Comparison of ENCODE assay signal across 17 cellular contexts in genomic region chr22:28935713-28936112, GRCh38. TPM values are rescaled to one million over a fixed set of nuclear protein-coding genes. Genes with fewer than 3 reads are reported as not detected.
DNase-seq lines count a peak whose midpoint lies in the region; ATAC-seq, FAIRE-seq and TF ChIP-seq lines count a peak whose summit lies in the region.
"Had no signal": no experiment of that assay in that cellular context is flagged by ENCODE, and none has a peak within 500 bp of the region (broad histone marks: within the 10 kb centered on the region; RNA-seq: fewer than 3 reads in every experiment).

No MANE protein-coding gene starts in this region.

- FAIRE-seq in GM12878 (lab: Jason Lieb, UNC): no peak

- H4K20me1 ChIP-seq in H9 (ENCODE audit: control insufficient read depth, insufficient read depth, insufficient read length) (no peaks in the 10 kb centered on the region), GM12878 (ENCODE audit: control insufficient read depth, insufficient read depth) (no peaks in the 10 kb centered on the region)

- no peak overlapping the region for H3K56ac ChIP-seq in H9 (ENCODE audit: insufficient read length, low read depth, low read length)

- H4K91ac ChIP-seq in H9 (ENCODE audit: insufficient read length, low read depth, low read length): no peak overlapping the region

- H3K4ac ChIP-seq in H9 (ENCODE audit: low read depth, low read length): no peak overlapping the region

- intact Hi-C loops in GM12878 (cut with micrococcal nuclease; ENCODE audit: unreplicated experiment): no loop called here

- peaks cover 65 to 72% of the 10 kb centered on the region in 2 experiments for H3K4me1 Mint-ChIP-seq in H9

- RAD21 ChIA-PET in GM12878 (lab: Charles Lee; ENCODE audit: unreplicated experiment): interaction anchor here (6.9 kb wide), 1 partner anchor 104 kb away, joined by 38 read pairs; no protein-coding TSS in a partner anchor

- H3K18ac ChIP-seq in H9 (ENCODE audit: insufficient read length, low read depth, low read length): no peak overlapping the region

- H3K4me2 ChIP-seq in H9 (ENCODE audit: insufficient read depth, insufficient read length, low read length) (no peak overlapping the region), GM12878 (ENCODE audit: control insufficient read depth, insufficient read depth) (no peak overlapping the region)

- SMC1A ChIA-PET in GM12878 (lab: Charles Lee; ENCODE audit: uncharacterized antibody, unreplicated experiment): interaction anchor here (0.7 to 1.7 kb wide), 4 partner anchors 8 to 76 kb away, joined by 3 to 7 read pairs (median 4); no protein-coding TSS in a partner anchor

- H3K27ac ChIP-seq in H9 (ENCODE audit: insufficient read length, low read depth, low read length) (no peak overlapping the region), GM12878 (ENCODE audit: control insufficient read depth, insufficient read depth) (no peak overlapping the region)
- H3K27ac ChIP-seq: left ventricle myocardium inferior had no signal

- DNase-seq in BE2C (no peak), H9 (no peak), GM12878 (ENCODE audit: low read depth, low spot score) (no peak), iPS-NIHi7 (ENCODE audit: extremely low spot score) (peak; percentile 39), SK-N-DZ (ENCODE audit: low spot score) (no peak)
- DNase-seq in stimulated activated CD4-positive, alpha-beta T cell treated with anti-CD3 and anti-CD28 coated beads, Interleukin-15, amount 100 ng/mL, for 24 hours: no peak
- DNase-seq: activated CD4-positive, alpha-beta memory T cell treated with anti-CD3 and anti-CD28 coated beads for 36 hours; activated naive CD4-positive, alpha-beta T cell treated with anti-CD3 and anti-CD28 coated beads, Interleukin-2, amount 50 U/mL, for 16 hours; C1 segment of cervical spinal cord; GOT3; left ventricle myocardium inferior; NCI-H2107; occipital lobe; T-helper 1 cell had no signal

- no peak overlapping the region for H2BK120ac ChIP-seq in H9 (ENCODE audit: low read depth, low read length, poor library complexity, severe bottlenecking)

- no peak overlapping the region for H3K14ac ChIP-seq in H9 (ENCODE audit: insufficient read depth, low read length)

- CTCF ChIA-PET in GM12878 (lab: Yijun Ruan, JAX): interaction anchor here (1.1 to 1.4 kb wide), 4 partner anchors 17 to 105 kb away, joined by 3 to 4 read pairs (median 3); no protein-coding TSS in a partner anchor

- H3K9me3 Mint-ChIP-seq in H9: no peaks in the 10 kb centered on the region
- H3K9me3 Mint-ChIP-seq: activated CD4-positive, alpha-beta memory T cell treated with anti-CD3 and anti-CD28 coated beads for 36 hours; dendritic cell treated with granulocyte-macrophage colony-stimulating factor and Interleukin-4, amounts not matched to agents 40 ng/mL and 50 ng/mL, for 4 days had no signal

- H3K23ac ChIP-seq in H9 (ENCODE audit: insufficient read length, low read depth, low read length): no peak overlapping the region

- no peaks in the 10 kb centered on the region; a peak in 1 of 7 replicates for H3K36me3 Mint-ChIP-seq in H9 (ENCODE audit: insufficient read depth in 1 of 3, low read depth in 3 of 3)
- H3K36me3 Mint-ChIP-seq: activated CD4-positive, alpha-beta memory T cell treated with anti-CD3 and anti-CD28 coated beads for 36 hours had no signal

- no TSS peak for BruUV-seq in GM12878 (replicated peaks; lab: Mats Ljungman, UMichigan)

- no peak overlapping the region for H2BK5ac ChIP-seq in H9 (ENCODE audit: insufficient read length, low read length)

- TF ChIP-seq POLR2A in GM12878 (IDR thresholded peaks at IDR 0.05; ENCODE audit: low read depth, low read length): no peak

- H3K27me3 ChIP-seq in BE2C: no peaks in the 10 kb centered on the region
- H3K27me3 ChIP-seq in H9 (ENCODE audit: insufficient read depth, low read length): no peaks in the 10 kb centered on the region
- peaks cover 0 to 2% of the 10 kb centered on the region in 2 experiments; a peak in 1 of 4 replicates for H3K27me3 ChIP-seq in GM12878 (replicated peaks in 1 of 2; ENCODE audit: control insufficient read depth in 2 of 2, insufficient read depth in 2 of 2, low read length in 1 of 2)

- H3K9me3 ChIP-seq in BE2C (no peaks in the 10 kb centered on the region), H9 (ENCODE audit: control insufficient read depth, low read depth, low read length) (no peaks in the 10 kb centered on the region), GM12878 (replicated peaks; ENCODE audit: control insufficient read depth, insufficient read depth, low read length) (no peaks in the 10 kb centered on the region)
- H3K9me3 ChIP-seq: left ventricle myocardium inferior had no signal

- ATAC-seq in GM12878 (peak; percentile 35; the same call in 2 of the 3 replicates), HG03460 (IDR thresholded peaks at IDR 0.05; ENCODE audit: unreplicated experiment) (no peak), HG02610 (IDR thresholded peaks at IDR 0.05; ENCODE audit: unreplicated experiment) (no peak)

- no peak overlapping the region for H2AFZ ChIP-seq in H9 (ENCODE audit: low read length)
- H2AFZ ChIP-seq in GM12878 (ENCODE audit: control insufficient read depth, low read depth, low read length): no peak overlapping the region

- H3K79me1 ChIP-seq in H9 (ENCODE audit: insufficient read depth, low read depth, low read length, poor library complexity, severe bottlenecking): peaks cover 9% of the 10 kb centered on the region

- in situ Hi-C loops in GM12878 (cut with MboI): no loop called here

- H3K4me1 ChIP-seq in BE2C: peaks cover 9% of the 10 kb centered on the region
- H3K4me1 ChIP-seq in H9 (ENCODE audit: insufficient read depth, low read length): peaks cover 5% of the 10 kb centered on the region
- no peaks in the 10 kb centered on the region; the same call in 1 of the 2 replicates for H3K4me1 ChIP-seq in GM12878 (ENCODE audit: control insufficient read depth, insufficient read depth, low read length)

- WGBS in H9 (ENCODE audit: extremely low coverage, insufficient read length, low lambda C conversion rate): no CpG with 5 or more reads among the region's 4 CpGs
- WGBS in GM12878 (ENCODE audit: insufficient coverage, insufficient replicate concordance, low lambda C conversion rate, missing lambda C conversion rate): 2% methylated on average over 4 of the region's 4 CpGs

- H3K27me3 Mint-ChIP-seq in H9 (ENCODE audit: low read depth): no peaks in the 10 kb centered on the region

- TF ChIP-seq RAD21 in GM12878 (IDR thresholded peaks at IDR 0.05; ENCODE audit: insufficient read depth, low read depth, low read length): no peak

- H3K9ac ChIP-seq in H9 (ENCODE audit: extremely low read depth, insufficient read length, low read length) (no peak overlapping the region), GM12878 (ENCODE audit: control insufficient read depth, insufficient read depth, low read length) (no peak overlapping the region)

- H4K8ac ChIP-seq in H9 (replicated peaks; ENCODE audit: insufficient read length, low read depth, low read length): no peak overlapping the region

- H3K23me2 ChIP-seq in H9 (ENCODE audit: insufficient read length, low read depth, low read length, poor library complexity, severe bottlenecking): no peaks in the 10 kb centered on the region

- TF ChIP-seq EP300 in GM12878 (IDR thresholded peaks at IDR 0.05; ENCODE audit: borderline replicate concordance in 1 of 2, control insufficient read depth in 1 of 2, low read depth in 2 of 2, low read length in 2 of 2): no peak

- H3K36me3 ChIP-seq in BE2C (no peaks in the 10 kb centered on the region), GM12878 (ENCODE audit: control insufficient read depth in 2 of 2, insufficient read depth in 2 of 2, low read length in 1 of 2) (no peaks in the 10 kb centered on the region)
- H3K36me3 ChIP-seq: left ventricle myocardium inferior had no signal

- TF ChIP-seq CTCF in BE2C (IDR thresholded peaks at IDR 0.05; ENCODE audit: low read depth, low read length) (peak; percentile 44), H9 (conservative IDR thresholded peaks at IDR 0.05) (peak; percentile 60), GM12878 (IDR thresholded peaks at IDR 0.05 in 2 of 3, conservative IDR thresholded peaks at IDR 0.05 in 1 of 3; ENCODE audit: control insufficient read depth in 2 of 3, extremely low read depth in 1 of 3, insufficient read depth in 1 of 3, low read depth in 3 of 3, low read length in 3 of 3) (peak in 2 of 3 experiments; percentile 24 to 30; a peak in 2 of 6 replicates)

- H3T11ph ChIP-seq in H9 (ENCODE audit: low read length): no peak overlapping the region

- H3K79me2 ChIP-seq in H9 (ENCODE audit: insufficient read depth, low read length) (peaks cover 18% of the 10 kb centered on the region; the same call in 1 of the 2 replicates), GM12878 (ENCODE audit: control insufficient read depth, insufficient read depth, low read length) (no peaks in the 10 kb centered on the region)

- H4K5ac ChIP-seq in H9 (ENCODE audit: insufficient read length, low read depth, low read length): no peak overlapping the region

- POLR2A ChIA-PET in GM12878 (lab: Charles Lee): interaction anchor here (1.0 kb wide), 1 partner anchor 8 kb away, joined by 3 read pairs; no protein-coding TSS in a partner anchor

- no peak overlapping the region for H3K4me3 ChIP-seq in BE2C (ENCODE audit: low read depth, low read length)
- H3K4me3 ChIP-seq in GM12878: no peak overlapping the region
- H3K4me3 ChIP-seq: left ventricle myocardium inferior had no signal

- H2AK5ac ChIP-seq in H9 (ENCODE audit: insufficient read length, low read length): no peak overlapping the region

- no peak overlapping the region for H2BK12ac ChIP-seq in H9 (ENCODE audit: insufficient read length, low read depth, low read length)

- H3K27ac Mint-ChIP-seq in H9: no peak overlapping the region
- H3K27ac Mint-ChIP-seq: activated CD4-positive, alpha-beta memory T cell treated with anti-CD3 and anti-CD28 coated beads for 36 hours; dendritic cell treated with granulocyte-macrophage colony-stimulating factor and Interleukin-4, amounts not matched to agents 40 ng/mL and 50 ng/mL, for 4 days had no signal

- no peak overlapping the region for H3K4me3 Mint-ChIP-seq in H9
- H3K4me3 Mint-ChIP-seq: activated CD4-positive, alpha-beta memory T cell treated with anti-CD3 and anti-CD28 coated beads for 36 hours; dendritic cell treated with granulocyte-macrophage colony-stimulating factor and Interleukin-4, amounts not matched to agents 40 ng/mL and 50 ng/mL, for 4 days had no signal

- H2BK20ac ChIP-seq in H9 (ENCODE audit: low read depth, low read length, poor library complexity, severe bottlenecking): no peak overlapping the region

- no peak overlapping the region for H2BK15ac ChIP-seq in H9 (ENCODE audit: low read depth, low read length)

RNA-seq across cellular contexts. Expression of gene ZNRF3, which starts 52.3 kb away (rescaled TPM):
- 5.3 TPM for polyA plus RNA-seq in BE2C (2012; ENCODE audit: insufficient read depth, insufficient read length, low read depth)
- 20.5 and 20.6 TPM in 2 replicates for total RNA-seq in H9 (2021)
- 14.8 and 17.0 TPM in 2 replicates for total RNA-seq in GM12878 (2013; cell fraction: nucleolus; rRNA removed)
- 0.98 and 1.1 TPM in 2 replicates for total RNA-seq in GM12878 (2014; rRNA removed)
- 0.46 and 0.49 TPM in 2 replicates for total RNA-seq in GM12878 (2014; rRNA removed; fragmentation: Illumina TruSeq; extraction: Trizol)
- 1.5 and 1.9 TPM in 2 replicates for total RNA-seq in GM12878 (2021)
- 0.07 TPM for polyA plus RNA-seq in GM12878 (2011; ENCODE audit: low read depth)
- 2.4 TPM in 2 replicates for polyA plus RNA-seq in GM12878 (2011; rRNA removed)
- polyA plus RNA-seq in GM12878 (2011; cell fraction: cytosol; rRNA removed): 3.5 and 4.6 TPM in 2 replicates
- 5.2 and 7.3 TPM in 2 replicates for polyA plus RNA-seq in GM12878 (2011; cell fraction: nucleus; rRNA removed)
- 0.22 and 0.23 TPM in 2 replicates for polyA plus RNA-seq in GM12878 (2012)
- 0.43 and 0.52 TPM in 2 replicates for polyA plus RNA-seq in GM12878 (2014; fragmentation: Illumina TruSeq; extraction: Trizol)
- polyA plus RNA-seq in GM12878 (2014; fragmentation: Nextera tagmentation; extraction: Ambion mirVana): under 1 TPM; 0.10 to 0.13 TPM
- polyA plus RNA-seq in GM12878 (2014; rRNA removed): 1.1 and 1.2 TPM in 2 replicates
- under 1 TPM; 0.05 to 0.20 TPM for polyA plus RNA-seq in GM12878 (2016; fragmentation: Nextera tagmentation; extraction: Ambion mirVana)
- 3.9 and 7.7 TPM in 2 replicates for polyA minus RNA-seq in GM12878 (2011; rRNA and poly(A)+ RNA removed)
- polyA minus RNA-seq in GM12878 (2011; cell fraction: cytosol; rRNA and poly(A)+ RNA removed): 4.4 and 4.5 TPM in 2 replicates
- polyA minus RNA-seq in GM12878 (2011; cell fraction: nucleus; rRNA and poly(A)+ RNA removed): 3.4 and 7.2 TPM in 2 replicates
- 10.8 and 10.9 TPM in 2 replicates for polyA plus RNA-seq in SK-N-DZ (2014; cell fraction: cytosol; rRNA removed)
- 6.6 and 8.7 TPM in 2 replicates for polyA plus RNA-seq in SK-N-DZ (2014; cell fraction: nucleus; rRNA removed)
